Comparison of ENCODE assay signal across 16 cellular contexts in genomic region chr1:189782280-189782679, GRCh38.
"Had no signal": no experiment of that assay in that cellular context is flagged by ENCODE, and none has a peak within 500 bp of the region (broad histone marks: within the 10 kb centered on the region; RNA-seq: fewer than 3 reads in every experiment).

No MANE protein-coding gene starts in this region.

- DNase-seq: activated CD4-positive, alpha-beta T cell treated with anti-CD3 and anti-CD28 coated beads, Interleukin-2, amount 10 ng/mL, durations not matched to agents 24 days and 14 days; activated CD4-positive, CD25-positive, alpha-beta regulatory T cell; activated CD8-positive, alpha-beta memory T cell treated with anti-CD3 and anti-CD28 coated beads, Interleukin-2, amount 50 U/mL, for 48 hours; activated T-cell treated with anti-CD3 and anti-CD28 coated beads, Interleukin-2, amount 50 U/mL, for 72 hours; anterior cingulate cortex; cerebellar nuclear complex; effector memory CD4-positive, alpha-beta T cell; foreskin fibroblast; immature natural killer cell; lower lobe of right lung; psoas muscle; right lobe of liver; stimulated activated naive CD8-positive, alpha-beta T cell treated with anti-CD3 and anti-CD28 coated beads, Interleukin-15, Interleukin-2, amounts not matched to agents 100 U/mL and 50 U/mL, for 24 hours; T-helper 2 cell; trophoblast cell had no signal

- H3K27ac ChIP-seq: lower lobe of right lung, psoas muscle, right lobe of liver, suprapubic skin had no signal

- H3K4me1 ChIP-seq: lower lobe of right lung, psoas muscle, right lobe of liver, suprapubic skin had no signal

- H3K36me3 ChIP-seq: lower lobe of right lung, right lobe of liver, suprapubic skin had no signal

- H3K27me3 ChIP-seq: right lobe of liver, suprapubic skin had no signal

- H3K9me3 ChIP-seq: lower lobe of right lung, psoas muscle, right lobe of liver, suprapubic skin had no signal

- ATAC-seq: activated T-cell treated with anti-CD3 and anti-CD28 coated beads, Interleukin-2, amount 50 U/mL, for 72 hours; lower lobe of right lung; psoas muscle; right lobe of liver; stimulated activated naive CD8-positive, alpha-beta T cell treated with anti-CD3 and anti-CD28 coated beads, Interleukin-15, Interleukin-2, amounts not matched to agents 100 U/mL and 50 U/mL, for 24 hours had no signal

- H3K4me3 ChIP-seq: lower lobe of right lung, psoas muscle, right lobe of liver, suprapubic skin had no signal
